In genomic region chr3:45915080-45915479, GRCh38 we compare ENCODE assay signal across 14 cellular contexts. TPM values are rescaled to one million over a fixed set of nuclear protein-coding genes. Genes with fewer than 3 reads are reported as not detected.
A peak's percentile ranks its signal among the peaks of the same experiment; 100 is the strongest.
DNase-seq lines count a peak whose midpoint lies in the region; ATAC-seq lines count a peak whose summit lies in the region.
"Had no signal": no experiment of that assay in that cellular context is flagged by ENCODE, and none has a peak within 500 bp of the region (broad histone marks: within the 10 kb centered on the region; RNA-seq: fewer than 3 reads in every experiment).

No MANE protein-coding gene starts in this region.

- CTCF ChIA-PET in activated CD4-positive, alpha-beta memory T cell treated with anti-CD3 and anti-CD28 coated beads for 36 hours (lab: Charles Lee): interaction anchor here (1.3 to 1.4 kb wide), 2 partner anchors 14 to 255 kb away, joined by 4 read pairs; no protein-coding TSS in a partner anchor

- H3K4me3 Mint-ChIP-seq in stimulated activated naive CD8-positive, alpha-beta T cell treated with anti-CD3 and anti-CD28 coated beads, Interleukin-15, Interleukin-2, amounts not matched to agents 100 ng/mL and 50 ng/mL, for 24 hours: peak overlapping the region; percentile 50
- peak overlapping the region; percentile 46 for H3K4me3 Mint-ChIP-seq in activated CD4-positive, alpha-beta memory T cell treated with anti-CD3 and anti-CD28 coated beads for 36 hours
- peak overlapping the region; percentile 81 to 94 (median 83) for H3K4me3 Mint-ChIP-seq in immature natural killer cell

- DNase-seq in stimulated activated naive CD8-positive, alpha-beta T cell treated with anti-CD3 and anti-CD28 coated beads, Interleukin-15, Interleukin-2, amounts not matched to agents 100 U/mL and 50 U/mL, for 24 hours: no peak
- DNase-seq in activated CD4-positive, alpha-beta memory T cell treated with anti-CD3 and anti-CD28 coated beads for 36 hours: no peak
- DNase-seq in immature natural killer cell (no peak), activated gamma-delta T cell treated with Interleukin-2 at 50 U/mL for 16 hours (no peak)
- DNase-seq: activated naive CD4-positive, alpha-beta T cell treated with anti-CD3 and anti-CD28 coated beads, Interleukin-2, amount 50 U/mL, for 16 hours; DMS153; left colon; NCI-H1048; Right ventricle myocardium superior had no signal

- peaks cover 39% of the 10 kb centered on the region for H3K4me1 Mint-ChIP-seq in stimulated activated naive CD8-positive, alpha-beta T cell treated with anti-CD3 and anti-CD28 coated beads, Interleukin-15, Interleukin-2, amounts not matched to agents 100 ng/mL and 50 ng/mL, for 24 hours (ENCODE audit: low read depth)
- H3K4me1 Mint-ChIP-seq in activated CD4-positive, alpha-beta memory T cell treated with anti-CD3 and anti-CD28 coated beads for 36 hours (ENCODE audit: low read depth): peaks cover 44% of the 10 kb centered on the region
- peaks cover 74 to 79% of the 10 kb centered on the region in 2 donors for H3K4me1 Mint-ChIP-seq in immature natural killer cell

- H3K36me3 Mint-ChIP-seq in stimulated activated naive CD8-positive, alpha-beta T cell treated with anti-CD3 and anti-CD28 coated beads, Interleukin-15, Interleukin-2, amounts not matched to agents 100 ng/mL and 50 ng/mL, for 24 hours (ENCODE audit: low read depth): peaks cover 25% of the 10 kb centered on the region
- H3K36me3 Mint-ChIP-seq in activated CD4-positive, alpha-beta memory T cell treated with anti-CD3 and anti-CD28 coated beads for 36 hours: peaks cover 13% of the 10 kb centered on the region
- H3K36me3 Mint-ChIP-seq in immature natural killer cell: peaks cover 16 to 33% (median 21%) of the 10 kb centered on the region in 3 donors

- no peaks in the 10 kb centered on the region for H3K9me3 Mint-ChIP-seq in stimulated activated naive CD8-positive, alpha-beta T cell treated with anti-CD3 and anti-CD28 coated beads, Interleukin-15, Interleukin-2, amounts not matched to agents 100 ng/mL and 50 ng/mL, for 24 hours
- no peaks in the 10 kb centered on the region for H3K9me3 Mint-ChIP-seq in activated CD4-positive, alpha-beta memory T cell treated with anti-CD3 and anti-CD28 coated beads for 36 hours
- no peaks in the 10 kb centered on the region for H3K9me3 Mint-ChIP-seq in immature natural killer cell

- H3K27me3 Mint-ChIP-seq in stimulated activated naive CD8-positive, alpha-beta T cell treated with anti-CD3 and anti-CD28 coated beads, Interleukin-15, Interleukin-2, amounts not matched to agents 100 ng/mL and 50 ng/mL, for 24 hours: peaks cover 36% of the 10 kb centered on the region
- H3K27me3 Mint-ChIP-seq in activated CD4-positive, alpha-beta memory T cell treated with anti-CD3 and anti-CD28 coated beads for 36 hours: peaks cover 22% of the 10 kb centered on the region
- H3K27me3 Mint-ChIP-seq in immature natural killer cell (ENCODE audit: low read depth in 3 of 3): peaks cover 2 to 18% (median 15%) of the 10 kb centered on the region in 3 donors

- POLR2A ChIA-PET in activated CD4-positive, alpha-beta memory T cell treated with anti-CD3 and anti-CD28 coated beads for 36 hours (lab: Charles Lee): interaction anchor here (0.5 to 1.3 kb wide), 5 partner anchors 50 to 221 kb away, joined by 3 to 9 read pairs (median 3); no protein-coding TSS in a partner anchor

- intact Hi-C loops in activated CD4-positive, alpha-beta memory T cell treated with anti-CD3 and anti-CD28 coated beads for 36 hours (cut with micrococcal nuclease): loop anchor here (1.0 to 5.0 kb wide), 5 partner anchors 34 to 457 kb away; partner anchors contain the start of gene CCR5

- peak overlapping the region; percentile 71 for H3K27ac Mint-ChIP-seq in stimulated activated naive CD8-positive, alpha-beta T cell treated with anti-CD3 and anti-CD28 coated beads, Interleukin-15, Interleukin-2, amounts not matched to agents 100 ng/mL and 50 ng/mL, for 24 hours
- peak overlapping the region; percentile 61 for H3K27ac Mint-ChIP-seq in activated CD4-positive, alpha-beta memory T cell treated with anti-CD3 and anti-CD28 coated beads for 36 hours
- H3K27ac Mint-ChIP-seq in immature natural killer cell: peak overlapping the region; percentile 90 to 95 (median 94)

- ATAC-seq in stimulated activated naive CD8-positive, alpha-beta T cell treated with anti-CD3 and anti-CD28 coated beads, Interleukin-15, Interleukin-2, amounts not matched to agents 100 U/mL and 50 U/mL, for 24 hours: no peak
- ATAC-seq in GM18861 (IDR thresholded peaks at IDR 0.05; ENCODE audit: unreplicated experiment) (no peak), HG03439 (IDR thresholded peaks at IDR 0.05; ENCODE audit: unreplicated experiment) (no peak), HG03108 (IDR thresholded peaks at IDR 0.05; ENCODE audit: unreplicated experiment) (no peak)

RNA-seq across cellular contexts. Expression of gene CXCR6, which starts 28.2 kb away (rescaled TPM):
- total RNA-seq in activated CD4-positive, alpha-beta memory T cell treated with anti-CD3 and anti-CD28 coated beads for 36 hours: 1 to 10 TPM; 4.0 TPM
- polyA plus RNA-seq in immature natural killer cell: 10 to 100 TPM in 1 of 3 donors, 1 to 10 TPM in 2; 2.7 to 14.7 (median 8.5) TPM

RNA-seq across cellular contexts. Expression of gene CCR9, which starts 28.7 kb away (rescaled TPM):
- not detected for total RNA-seq in activated CD4-positive, alpha-beta memory T cell treated with anti-CD3 and anti-CD28 coated beads for 36 hours
- not detected for polyA plus RNA-seq in immature natural killer cell
- total RNA-seq: fibroblast of villous mesenchyme, Right ventricle myocardium superior had no signal
